ENCODE assay signal across 11 cellular contexts in the genomic region with DNA sequence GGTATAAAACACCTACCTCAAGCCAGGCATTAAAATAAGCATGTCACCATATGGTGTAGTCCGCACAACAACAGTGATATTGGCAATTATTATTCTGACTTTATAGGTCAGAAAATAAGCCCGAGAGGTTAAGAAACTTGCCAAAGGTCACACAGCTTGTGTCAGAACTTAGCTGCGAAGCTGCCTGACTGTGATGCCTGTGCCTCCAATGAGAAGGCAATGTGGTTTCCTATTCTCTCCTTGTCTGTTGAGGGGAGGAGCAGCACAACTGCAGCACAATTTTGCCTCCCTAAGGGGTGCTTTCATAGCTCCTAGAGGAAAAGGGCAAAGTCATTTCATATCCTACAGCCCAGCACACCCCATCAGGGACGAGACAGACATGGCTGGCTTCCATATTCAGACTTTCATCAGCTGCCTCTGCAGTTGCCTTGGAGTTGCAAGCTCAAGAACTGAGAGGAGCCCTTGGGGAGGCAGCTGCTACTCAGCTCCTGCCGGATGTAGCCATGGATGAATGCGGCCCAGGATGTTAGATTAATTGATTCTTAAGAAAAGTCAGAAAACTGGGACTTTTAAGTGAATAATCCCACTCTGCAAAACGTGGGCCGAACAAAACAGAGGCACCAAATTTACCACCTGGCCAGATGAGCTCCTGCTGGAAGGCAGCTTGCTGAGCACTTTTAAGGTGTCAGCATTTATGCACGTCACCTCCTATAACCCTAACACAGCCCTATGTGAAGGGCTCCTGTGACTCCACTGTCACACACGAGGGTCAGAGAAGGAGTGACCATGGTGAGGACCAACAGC. TPM values are rescaled to one million over a fixed set of nuclear protein-coding genes. Genes with fewer than 3 reads are reported as not detected.
DNase-seq lines count a peak whose midpoint lies in the region; ATAC-seq, FAIRE-seq and TF ChIP-seq lines count a peak whose summit lies in the region.
"Had no signal": no experiment of that assay in that cellular context is flagged by ENCODE, and none has a peak within 500 bp of the region (broad histone marks: within the 10 kb centered on the region; RNA-seq: fewer than 3 reads in every experiment).

No MANE protein-coding gene starts in this region.

- no peaks in the 10 kb centered on the region for H4K20me1 ChIP-seq in BLaER1 treated with 17β-estradiol and CSF1 and Interleukin-3, amounts not matched to agents 10 nM and 100 nM

- no peak overlapping the region for H3K4me3 ChIP-seq in BLaER1 treated with 17β-estradiol and CSF1 and Interleukin-3, amounts not matched to agents 10 nM and 100 nM
- no peak overlapping the region for H3K4me3 ChIP-seq in HUES48 (ENCODE audit: low read depth, low read length)
- peak overlapping the region; percentile 56 for H3K4me3 ChIP-seq in adipocyte (ENCODE audit: low read length)
- H3K4me3 ChIP-seq in spleen = no peak overlapping the region
- H3K4me3 ChIP-seq: left lung, thoracic aorta had no signal

- H3K9ac ChIP-seq in BLaER1 treated with 17β-estradiol and CSF1 and Interleukin-3, amounts not matched to agents 10 nM and 100 nM = no peak overlapping the region
- H3K9ac ChIP-seq in HUES48 (ENCODE audit: low read depth, low read length) (no peak overlapping the region), adipocyte (ENCODE audit: low read length) (peak overlapping the region; percentile 41)

- WGBS in spleen, 5 donors = 73 to 90% (median 88%) methylated on average over 10 of the region's 10 CpGs

- peaks cover 0 to 29% (median 0%) of the 10 kb centered on the region in 11 experiments; a peak in 7 of 22 replicates for H3K36me3 ChIP-seq in BLaER1 treated with 17β-estradiol and CSF1 and Interleukin-3, amounts not matched to agents 10 nM and 100 nM
- H3K36me3 ChIP-seq in HUES48 (ENCODE audit: control insufficient read depth, insufficient read depth, low read length) (peaks cover 50% of the 10 kb centered on the region), adipocyte (ENCODE audit: control insufficient read depth, insufficient read depth, low read length, severe bottlenecking) (no peaks in the 10 kb centered on the region), spleen (peaks cover 0 to 6% (median 0%) of the 10 kb centered on the region in 6 donors)
- H3K36me3 ChIP-seq: left lung, thoracic aorta had no signal

- intact Hi-C loops in spleen (cut with DNase I; ENCODE audit: low total_unique reads) = loop anchor here (5.0 kb wide), 1 partner anchor 475 kb away; no protein-coding TSS in a partner anchor

- no peak for TF ChIP-seq POLR2A in spleen (IDR thresholded peaks at IDR 0.05)

- FAIRE-seq in urothelium cell line (lab: Jason Lieb, UNC) = no peak
- FAIRE-seq: endometrium had no signal

- no peaks in the 10 kb centered on the region for H3K27me3 ChIP-seq in BLaER1 treated with 17β-estradiol and CSF1 and Interleukin-3, amounts not matched to agents 10 nM and 100 nM
- H3K27me3 ChIP-seq in HUES48 (ENCODE audit: control insufficient read depth, insufficient read depth, low read length) (no peaks in the 10 kb centered on the region), adipocyte (replicated peaks; ENCODE audit: control insufficient read depth, insufficient read depth, low read length) (no peaks in the 10 kb centered on the region), spleen (replicated peaks in 1 of 7) (no peaks in the 10 kb centered on the region)
- H3K27me3 ChIP-seq: left lung had no signal

- H3K9me3 ChIP-seq in BLaER1 treated with 17β-estradiol and CSF1 and Interleukin-3, amounts not matched to agents 10 nM and 100 nM (replicated peaks in 1 of 11) = no peaks in the 10 kb centered on the region
- H3K9me3 ChIP-seq in HUES48 (ENCODE audit: control insufficient read depth, insufficient read depth, low read length) = no peaks in the 10 kb centered on the region
- H3K9me3 ChIP-seq in adipocyte (ENCODE audit: control insufficient read depth, low read length) = no peaks in the 10 kb centered on the region
- no peaks in the 10 kb centered on the region for H3K9me3 ChIP-seq in spleen
- H3K9me3 ChIP-seq: left lung, thoracic aorta had no signal

- DNase-seq in adipocyte (ENCODE audit: low read depth) = peak; percentile 21
- DNase-seq in myocyte (ENCODE audit: low read depth) = peak; percentile 70
- DNase-seq in spleen = no peak
- DNase-seq in urothelium cell line (ENCODE audit: low spot score) = no peak
- DNase-seq in NCI-H146 (lab: John Stamatoyannopoulos, UW) = no peak

- H3K4me1 ChIP-seq in BLaER1 treated with 17β-estradiol and CSF1 and Interleukin-3, amounts not matched to agents 10 nM and 100 nM = peaks cover 37 to 46% (median 41%) of the 10 kb centered on the region in 10 experiments
- H3K4me1 ChIP-seq in HUES48 (ENCODE audit: control insufficient read depth, insufficient read depth, low read length) = peaks cover 30% of the 10 kb centered on the region
- peaks cover 49% of the 10 kb centered on the region for H3K4me1 ChIP-seq in adipocyte (ENCODE audit: control insufficient read depth, insufficient read depth, low read length)
- peaks cover 6 to 38% (median 24%) of the 10 kb centered on the region in 6 donors for H3K4me1 ChIP-seq in spleen

- peak overlapping the region in 8 of 11 experiments; percentile 8 to 69 (median 28); a peak in 7 of 22 replicates for H3K4me2 ChIP-seq in BLaER1 treated with 17β-estradiol and CSF1 and Interleukin-3, amounts not matched to agents 10 nM and 100 nM

- TF ChIP-seq CTCF in spleen (IDR thresholded peaks at IDR 0.05 in 8 of 11, conservative IDR thresholded peaks at IDR 0.05 in 3 of 11) = no peak

- no peak for ATAC-seq in HG03045 (IDR thresholded peaks at IDR 0.05; ENCODE audit: unreplicated experiment)

- no peak overlapping the region for H3K27ac ChIP-seq in BLaER1 treated with 17β-estradiol and CSF1 and Interleukin-3, amounts not matched to agents 10 nM and 100 nM
- H3K27ac ChIP-seq in HUES48 (ENCODE audit: low read depth, low read length) = peak overlapping the region; percentile 67
- peak overlapping the region in 1 of 8 donors; percentile 7 for H3K27ac ChIP-seq in spleen
- H3K27ac ChIP-seq: left lung, thoracic aorta had no signal

RNA-seq across cellular contexts. Expression of gene MYO5C, which starts 38.5 kb away (rescaled TPM):
- total RNA-seq in myocyte (0.31 and 0.64 TPM in 2 replicates), spleen (10 to 100 TPM in 6 of 7 donors, 1 to 10 TPM in 1; 6.2 to 23.4 (median 16.2) TPM)
- 0.33 TPM for polyA plus RNA-seq in myocyte (2012)
- 1 to 10 TPM in 2 of 3 donors, under 1 TPM in 1; 0.53 to 2.2 (median 2.2) TPM for polyA plus RNA-seq in spleen

Comparison
In these comparisons a context has a peak if more than half of its experiments do, and no peak if none do; other contexts are left out.
1. DNase-seq: peak in adipocyte (single experiment) and myocyte (single experiment); none in spleen (single experiment), urothelium cell line (single experiment) and NCI-H146 (single experiment).